ENCODE assay signal across 24 cellular contexts in genomic region chr15:68556139-68556990, GRCh38. TPM values are rescaled to one million over a fixed set of nuclear protein-coding genes. Genes with fewer than 3 reads are reported as not detected.
"Had no signal": no experiment of that assay in that cellular context is flagged by ENCODE, and none has a peak within 500 bp of the region (broad histone marks: within the 10 kb centered on the region; RNA-seq: fewer than 3 reads in every experiment).

No MANE protein-coding gene starts in this region.

- H3K36me3 ChIP-seq: colonic mucosa, esophagus squamous epithelium, gastroesophageal sphincter, left ventricle myocardium inferior, lower lobe of right lung, pancreas, prostate gland, right lobe of liver, tibial artery, upper lobe of right lung had no signal

- H3K27ac ChIP-seq: colonic mucosa, esophagus squamous epithelium, gastroesophageal sphincter, left ventricle myocardium inferior, lower lobe of right lung, pancreas, prostate gland, right lobe of liver, tibial artery, upper lobe of right lung had no signal

- H3K27me3 ChIP-seq: right lobe of liver had no signal

- H3K9me3 ChIP-seq: colonic mucosa, esophagus squamous epithelium, gastroesophageal sphincter, left ventricle myocardium inferior, lower lobe of right lung, pancreas, prostate gland, right lobe of liver, tibial artery, upper lobe of right lung had no signal

- ATAC-seq: gastroesophageal sphincter; left cardiac atrium; lower lobe of right lung; pancreas; right lobe of liver; stimulated activated memory B cell treated with anti-CD40 and anti-IgM and Interleukin-4, amounts not matched to agents 10 μg/mL and 1 μg/mL and 100 μg/mL, for 72 hours; upper lobe of right lung had no signal

- DNase-seq: cerebellar nuclear complex; colonic mucosa; dermis blood vessel endothelial cell; esophagus squamous epithelium; foreskin fibroblast; glutamatergic neuron; immature natural killer cell; kidney; left cardiac atrium; left ventricle myocardium inferior; lower lobe of right lung; naive B cell; nucleus accumbens; retina; right lobe of liver; stimulated activated CD4-positive, alpha-beta T cell treated with anti-CD3 and anti-CD28 coated beads, Interleukin-15, amount 100 ng/mL, for 24 hours; stimulated activated CD4-positive, alpha-beta T cell treated with anti-CD3 and anti-CD28 coated beads, Interleukin-1b, Interleukin-23, amount 100 ng/mL, for 48 hours; stimulated activated CD4-positive, alpha-beta T cell treated with anti-CD3 and anti-CD28 coated beads, Interleukin-4, amount 100 ng/mL, for 24 hours; tibial artery; upper lobe of right lung had no signal

- H3K4me3 ChIP-seq: colonic mucosa, esophagus squamous epithelium, gastroesophageal sphincter, left ventricle myocardium inferior, lower lobe of right lung, pancreas, prostate gland, right lobe of liver, tibial artery, upper lobe of right lung had no signal

- H3K4me1 ChIP-seq: colonic mucosa, prostate gland had no signal

RNA-seq across cellular contexts. Expression of gene CORO2B, which starts 22.4 kb away (rescaled TPM):
- polyA plus RNA-seq: immature natural killer cell had no signal
